In the genomic region with DNA sequence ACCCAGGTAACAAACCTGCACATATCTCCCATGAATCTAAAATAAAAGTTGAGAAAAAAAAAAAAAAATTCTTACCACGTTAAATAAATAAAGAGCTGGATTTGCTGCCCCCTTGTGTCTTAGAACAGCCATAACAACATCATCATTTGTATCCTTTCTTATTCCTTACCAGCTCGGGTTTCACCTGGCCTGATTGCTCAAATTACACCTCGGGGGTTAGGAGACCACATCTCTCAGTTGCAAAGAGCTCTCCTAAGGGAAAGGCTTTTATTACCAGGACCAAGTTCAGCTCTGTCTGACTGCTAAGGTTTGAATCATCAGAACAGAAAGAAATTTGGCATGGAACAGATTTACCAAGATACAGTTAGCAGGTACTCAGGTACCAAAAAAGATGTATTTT, we compare ENCODE assay signal across 8 cellular contexts. TPM values are rescaled to one million over a fixed set of nuclear protein-coding genes. Genes with fewer than 3 reads are reported as not detected.
DNase-seq lines count a peak whose midpoint lies in the region; ATAC-seq and TF ChIP-seq lines count a peak whose summit lies in the region.

No MANE protein-coding gene starts in this region.

- DNase-seq in AG04450 (ENCODE audit: low read depth, low spot score) (no peak), NCI-H1930 (lab: John Stamatoyannopoulos, UW) (peak; percentile 48 to 55), T follicular helper cell (ENCODE audit: low read depth) (peak; percentile 17), dorsolateral prefrontal cortex (no peak), lower lobe of right lung (no peak), upper lobe of left lung (no peak)

- H3K27me3 ChIP-seq in AG04450 (ENCODE audit: control insufficient read depth, insufficient read depth, low read length) (peaks cover 18% of the 10 kb centered on the region), dorsolateral prefrontal cortex (peaks cover 0 to 3% (median 0%) of the 10 kb centered on the region in 45 donors), lower lobe of right lung (ENCODE audit: low read depth) (no peaks in the 10 kb centered on the region), upper lobe of left lung (no peaks in the 10 kb centered on the region)

- TF ChIP-seq EP300 in upper lobe of left lung (IDR thresholded peaks at IDR 0.05) = no peak

- TF ChIP-seq CTCF in AG04450 (IDR thresholded peaks at IDR 0.05; ENCODE audit: low read depth, low read length) (peak; percentile 67), GM12875 (IDR thresholded peaks at IDR 0.05; ENCODE audit: borderline replicate concordance, insufficient read depth, low read depth, low read length) (peak; percentile 31; the same call in 1 of the 2 replicates), dorsolateral prefrontal cortex (IDR thresholded peaks at IDR 0.05 in 54 of 56, conservative IDR thresholded peaks at IDR 0.05 in 2 of 56; ENCODE audit: low read depth in 1 of 56, partially characterized antibody in 56 of 56) (peak; percentile 61 to 89 (median 78)), lower lobe of right lung (IDR thresholded peaks at IDR 0.05) (peak; percentile 78), upper lobe of left lung (IDR thresholded peaks at IDR 0.05) (peak; percentile 54 to 78 (median 62))

- CTCF ChIA-PET in AG04450 (lab: Charles Lee) = interaction anchor here (0.5 to 6.7 kb wide), 61 partner anchors 9 to 625 kb away, joined by 3 to 157 read pairs (median 5); a partner anchor contains a TSS

- WGBS in upper lobe of left lung, 2 donors = 0% methylated on average over 3 of the region's 3 CpGs

- H3K4me3 ChIP-seq in AG04450 (ENCODE audit: low read depth, low read length) (no peak overlapping the region), GM12875 (ENCODE audit: low read depth, low read length) (no peak overlapping the region), dorsolateral prefrontal cortex (no peak overlapping the region), lower lobe of right lung (no peak overlapping the region), upper lobe of left lung (no peak overlapping the region)

- ATAC-seq in lower lobe of right lung = peak; percentile 52 to 70
- ATAC-seq in upper lobe of left lung (ENCODE audit: low FRiP score in 2 of 2) = peak in 1 of 2 donors; percentile 66
- no peak for ATAC-seq in HG03108 (IDR thresholded peaks at IDR 0.05; ENCODE audit: unreplicated experiment)

- H3K4me1 ChIP-seq in lower lobe of right lung = no peaks in the 10 kb centered on the region
- H3K4me1 ChIP-seq in upper lobe of left lung = peaks cover 0 to 7% (median 0%) of the 10 kb centered on the region in 4 donors

- intact Hi-C loops in dorsolateral prefrontal cortex (cut with DNase I) (loop anchor here in 1 of 2 donors (10.0 kb wide), 1 partner anchor 310 kb away; no protein-coding TSS in a partner anchor), lower lobe of right lung (cut with DNase I) (no loop called here)

- H3K36me3 ChIP-seq in lower lobe of right lung (no peaks in the 10 kb centered on the region), upper lobe of left lung (no peaks in the 10 kb centered on the region)

- TF ChIP-seq POLR2A in upper lobe of left lung (IDR thresholded peaks at IDR 0.05) = no peak

- H3K9me3 ChIP-seq in AG04450 (ENCODE audit: control insufficient read depth, insufficient read depth, low read length) (peaks cover 1% of the 10 kb centered on the region; the same call in 1 of the 2 replicates), lower lobe of right lung (no peaks in the 10 kb centered on the region), upper lobe of left lung (no peaks in the 10 kb centered on the region)

- no peak overlapping the region for H3K27ac ChIP-seq in AG04450 (ENCODE audit: low read depth, low read length)
- H3K27ac ChIP-seq in dorsolateral prefrontal cortex = no peak overlapping the region
- H3K27ac ChIP-seq in lower lobe of right lung = no peak overlapping the region
- no peak overlapping the region for H3K27ac ChIP-seq in upper lobe of left lung

- POLR2A ChIA-PET in AG04450 (lab: Yijun Ruan, JAX) = interaction anchor here (0.7 kb wide), 1 partner anchor 338 kb away, joined by 4 read pairs; no protein-coding TSS in a partner anchor

RNA-seq across cellular contexts. Expression of a gene that starts 25.8 kb away (rescaled TPM):
- polyA plus RNA-seq in AG04450 (2011; rRNA removed) = 14.4 and 17.0 TPM in 2 replicates
- 2.9 and 4.1 TPM in 2 replicates for polyA minus RNA-seq in AG04450 (2011; rRNA and poly(A)+ RNA removed)
- total RNA-seq in dorsolateral prefrontal cortex (1 to 10 TPM; 1.7 to 9.9 (median 5.1) TPM), lower lobe of right lung (4.8 TPM), upper lobe of left lung (1 to 10 TPM; 1.6 to 8.2 (median 4.8) TPM)

RNA-seq across cellular contexts. Expression of a gene that starts 32.1 kb away (rescaled TPM):
- polyA plus RNA-seq in AG04450 (2011; rRNA removed) = not detected in 2 replicates
- polyA minus RNA-seq in AG04450 (2011; rRNA and poly(A)+ RNA removed) = not detected in 2 replicates
- 1 to 10 TPM in 116 of 120 experiments, under 1 TPM in 4; 0.49 to 6.9 (median 2.6) TPM for total RNA-seq in dorsolateral prefrontal cortex
- total RNA-seq in lower lobe of right lung = not detected
- total RNA-seq in upper lobe of left lung = under 1 TPM in 1 of 6 donors, not detected in 5; 0.17 TPM

Comparison
In these comparisons a context has a peak if more than half of its experiments do, and no peak if none do; other contexts are left out.
1. DNase-seq: peak in NCI-H1930 (2 of 2) and T follicular helper cell (single experiment); none in AG04450 (single experiment), dorsolateral prefrontal cortex (0 of 10), lower lobe of right lung (single experiment) and upper lobe of left lung (0 of 2).
2. Peak in every context shown above with its lines, with median percentiles within 50 percentile points of each other: CTCF ChIP-seq.